19 cellular contexts compared by ENCODE assay signal in the genomic region with DNA sequence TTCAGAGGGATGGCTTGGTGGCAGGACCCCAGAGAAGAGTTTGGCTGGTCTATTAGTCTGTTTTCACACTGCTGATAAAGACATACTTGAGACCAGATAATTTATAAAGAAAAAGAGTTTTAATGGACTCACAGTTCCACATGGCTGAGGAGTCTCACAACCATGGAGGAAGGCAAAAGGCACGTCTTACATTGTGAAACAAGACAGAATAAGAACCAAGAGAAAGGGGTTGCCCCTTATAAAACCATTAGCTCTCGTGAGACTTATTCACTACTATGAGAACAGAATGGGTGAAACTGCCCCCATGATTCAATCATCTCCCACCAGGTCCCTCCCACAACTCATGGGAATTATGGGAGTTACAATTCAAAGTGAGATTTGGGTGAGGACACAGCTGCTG.
"Had no signal": no experiment of that assay in that cellular context is flagged by ENCODE, and none has a peak within 500 bp of the region (broad histone marks: within the 10 kb centered on the region; RNA-seq: fewer than 3 reads in every experiment).

No MANE protein-coding gene starts in this region.

- H3K4me1 Mint-ChIP-seq: nephron, neural progenitor cell had no signal

- ATAC-seq: gastrocnemius medialis, left ventricle myocardium superior, right lobe of liver had no signal

- H3K4me1 ChIP-seq: gastrocnemius medialis, lower lobe of right lung, neural progenitor cell, parathyroid adenoma, right lobe of liver, testis, tibial artery had no signal

- H2AFZ ChIP-seq: neural progenitor cell, parathyroid adenoma had no signal

- H3K27me3 ChIP-seq: dorsolateral prefrontal cortex, gastrocnemius medialis, neural progenitor cell, right lobe of liver, testis, tibial artery had no signal

- H3K79me2 ChIP-seq: parathyroid adenoma had no signal

- H3K27me3 Mint-ChIP-seq: naive B cell, progenitor cell of endocrine pancreas, type B pancreatic cell had no signal

- H3K9me3 ChIP-seq: gastrocnemius medialis, lower lobe of right lung, right lobe of liver, testis, tibial artery had no signal

- H3K9me3 Mint-ChIP-seq: neural progenitor cell, type B pancreatic cell had no signal

- H3K27ac Mint-ChIP-seq: nephron, neural progenitor cell, progenitor cell of endocrine pancreas, type B pancreatic cell had no signal

- H3K4me3 ChIP-seq: dorsolateral prefrontal cortex, gastrocnemius medialis, lower lobe of right lung, neural progenitor cell, right lobe of liver, testis, tibial artery had no signal

- H3K4me3 Mint-ChIP-seq: naive B cell, nephron, neural progenitor cell, type B pancreatic cell had no signal

- DNase-seq: dorsolateral prefrontal cortex; effector CD4-positive, alpha-beta T cell; foreskin fibroblast; gastrocnemius medialis; head of caudate nucleus; left ventricle myocardium superior; lower lobe of right lung; naive B cell; right lobe of liver; small intestine; stimulated activated CD8-positive, alpha-beta memory T cell treated with anti-CD3 and anti-CD28 coated beads, Interleukin-4, amount 100 ng/mL, for 48 hours; substantia nigra; testis; tibial artery had no signal

- H3K4me2 ChIP-seq: neural progenitor cell had no signal

- H3K9ac ChIP-seq: neural progenitor cell, parathyroid adenoma had no signal

- H3K36me3 ChIP-seq: gastrocnemius medialis, lower lobe of right lung, neural progenitor cell, right lobe of liver, tibial artery had no signal

- H3K36me3 Mint-ChIP-seq: naive B cell, neural progenitor cell, type B pancreatic cell had no signal

- H3K27ac ChIP-seq: dorsolateral prefrontal cortex, gastrocnemius medialis, lower lobe of right lung, neural progenitor cell, parathyroid adenoma, right lobe of liver, testis, tibial artery had no signal
